In genomic region chr12:52878507-52879393, GRCh38 we compare ENCODE assay signal across 9 cellular contexts. TPM values are rescaled to one million over a fixed set of nuclear protein-coding genes. Genes with fewer than 3 reads are reported as not detected.
DNase-seq lines count a peak whose midpoint lies in the region; ATAC-seq and TF ChIP-seq lines count a peak whose summit lies in the region.
"Had no signal": no experiment of that assay in that cellular context is flagged by ENCODE, and none has a peak within 500 bp of the region (broad histone marks: within the 10 kb centered on the region; RNA-seq: fewer than 3 reads in every experiment).

No MANE protein-coding gene starts in this region.

- peak overlapping the region; percentile 57 for H3K4me2 ChIP-seq in GM23248 (ENCODE audit: unreplicated experiment)

- CTCF ChIA-PET in Panc1 (lab: Charles Lee), result interaction anchor here (0.6 to 3.0 kb wide), 15 partner anchors 8 to 740 kb away, joined by 3 to 19 read pairs (median 5); no protein-coding TSS in a partner anchor

- BruUV-seq in Panc1 (replicated peaks; lab: Mats Ljungman, UMichigan), result no TSS peak

- H3K36me3 ChIP-seq in GM23248 (ENCODE audit: low read depth) (no peaks in the 10 kb centered on the region), Panc1 (ENCODE audit: control insufficient read depth, insufficient read depth, low read length) (no peaks in the 10 kb centered on the region), spleen (no peaks in the 10 kb centered on the region)

- H3K27me3 ChIP-seq in GM23248 (replicated peaks; ENCODE audit: insufficient read depth) (no peaks in the 10 kb centered on the region), Panc1 (ENCODE audit: control insufficient read depth, insufficient read depth, low read length) (no peaks in the 10 kb centered on the region), spleen (replicated peaks in 1 of 7) (peaks cover 0 to 59% (median 0%) of the 10 kb centered on the region in 7 donors)

- peaks cover 11% of the 10 kb centered on the region for H3K4me1 ChIP-seq in GM23248 (ENCODE audit: insufficient read depth)
- peaks cover 18% of the 10 kb centered on the region for H3K4me1 ChIP-seq in Panc1 (ENCODE audit: control insufficient read depth, insufficient read depth, low read length)
- peaks cover 3 to 30% (median 19%) of the 10 kb centered on the region in 6 donors for H3K4me1 ChIP-seq in spleen

- H3K4me3 ChIP-seq in GM23248 (0 out of 2 replicates have a peak overlapping the region, but pooled peaks have one; percentile 39), Panc1 (ENCODE audit: low read depth in 2 of 2, low read length in 2 of 2) (peak overlapping the region; percentile 6 to 66; a peak in 3 of 4 replicates), retinal pigment epithelial cell (ENCODE audit: low read length) (no peak overlapping the region), spleen (peak overlapping the region in 1 of 8 donors; percentile 54)

- no peak overlapping the region for H3K27ac ChIP-seq in GM23248
- H3K27ac ChIP-seq in Panc1 (ENCODE audit: low read length), result peak overlapping the region; percentile 52; the same call in 1 of the 2 replicates
- H3K27ac ChIP-seq in spleen, result peak overlapping the region in 1 of 8 donors; percentile 7

- DNase-seq in GM23248 (no peak), Panc1 (ENCODE audit: low read depth, low spot score) (no peak), retinal pigment epithelial cell (ENCODE audit: low read depth) (peak; percentile 62), spleen (no peak), SIG-M5 treated with dmso at 0.1 percent for 504 hours (lab: John Stamatoyannopoulos, UW; ENCODE audit: unreplicated experiment) (no peak), omental fat pad (ENCODE audit: low spot score) (no peak)
- DNase-seq in stimulated activated CD4-positive, alpha-beta T cell treated with anti-CD3 and anti-CD28 coated beads, Interleukin-12 subunit alpha, Interleukin-12 subunit beta, amount 100 ng/mL, for 4 hours, result no peak

- in situ Hi-C loops in GM23248 (cut with MboI) (loop anchor here (10.0 kb wide), 1 partner anchor 724 kb away; no protein-coding TSS in a partner anchor), Panc1 (cut with HindIII; ENCODE audit: low pct_unique_long_range_greater_than_20kb, low sequenced_read_pairs) (loop anchor here (25.0 kb wide), 1 partner anchor 109 kb away; no protein-coding TSS in a partner anchor)

- H3K9me3 ChIP-seq in GM23248 (ENCODE audit: low read depth), result no peaks in the 10 kb centered on the region
- no peaks in the 10 kb centered on the region for H3K9me3 ChIP-seq in Panc1 (ENCODE audit: control insufficient read depth, insufficient read depth, low read depth, low read length)
- no peaks in the 10 kb centered on the region for H3K9me3 ChIP-seq in spleen
- H3K9me3 ChIP-seq: Caco-2 had no signal

- 63 to 69% methylated on average over 17 of the region's 17 CpGs for WGBS in GM23248 (ENCODE audit: low coverage in 1 of 2, low lambda C conversion rate in 2 of 2, missing lambda C conversion rate in 2 of 2), 2 experiments
- 78 to 87% (median 82%) methylated on average over 15 to 17 of the region's 17 CpGs for WGBS in spleen, 5 donors

- no peak for TF ChIP-seq CTCF in Panc1 (IDR thresholded peaks at IDR 0.05)
- no peak for TF ChIP-seq CTCF in retinal pigment epithelial cell (conservative IDR thresholded peaks at IDR 0.05; ENCODE audit: low read depth, low read length)
- TF ChIP-seq CTCF in spleen (IDR thresholded peaks at IDR 0.05 in 8 of 11, conservative IDR thresholded peaks at IDR 0.05 in 3 of 11), result no peak
- TF ChIP-seq CTCF in omental fat pad (IDR thresholded peaks at IDR 0.05), result no peak

- intact Hi-C loops in Panc1 (cut with micrococcal nuclease; ENCODE audit: unreplicated experiment) (loop anchor here (5.0 kb wide), 1 partner anchor 506 kb away; no protein-coding TSS in a partner anchor), spleen (cut with DNase I; ENCODE audit: low total_unique reads) (loop anchor here (5.0 kb wide), 2 partner anchors 506 to 706 kb away; no protein-coding TSS in a partner anchor)

- no peaks in the 10 kb centered on the region for H4K20me1 ChIP-seq in GM23248 (ENCODE audit: insufficient read depth)

- H3K9ac ChIP-seq in GM23248, result peak overlapping the region; percentile 60

- ATAC-seq in Panc1 (no peak), esophagus mucosa (peak; percentile 12), omental fat pad (ENCODE audit: low FRiP score) (no peak)

- no peaks in the 10 kb centered on the region for H3K9me2 ChIP-seq in GM23248 (ENCODE audit: insufficient read depth)

- POLR2A ChIA-PET in Panc1 (lab: Charles Lee), result no interaction called here

- peak overlapping the region; percentile 67 for H2AFZ ChIP-seq in GM23248

- no peaks in the 10 kb centered on the region for H3K79me2 ChIP-seq in GM23248 (ENCODE audit: insufficient read depth)

- TF ChIP-seq POLR2A in spleen (IDR thresholded peaks at IDR 0.05), result no peak

- H3F3A ChIP-seq in GM23248 (ENCODE audit: insufficient read depth), result peaks cover 10% of the 10 kb centered on the region; the same call in 1 of the 2 replicates

RNA-seq across cellular contexts. Expression of gene KRT8, which starts 26.1 kb away (rescaled TPM):
- total RNA-seq in GM23248 (2014; rRNA removed; shearing (Covaris generic)), result 5.5 and 12.9 TPM in 2 replicates
- polyA plus RNA-seq in GM23248 (2016; fragmentation: Nextera tagmentation; extraction: Ambion mirVana) (17.5 and 19.8 TPM in 2 replicates), spleen (10 to 100 TPM; 16.3 to 21.8 (median 19.3) TPM)
- total RNA-seq in Panc1 (2021; ENCODE audit: unreplicated experiment) (6,125 TPM), esophagus mucosa (40.1 TPM), spleen (10 to 100 TPM in 6 of 7 donors, 1 to 10 TPM in 1; 10.0 to 23.1 (median 18.6) TPM), omental fat pad (1,000 to 10,000 TPM in 1 of 4 donors, 100 to 1,000 TPM in 2, 10 to 100 TPM in 1; 92.8 to 1,088 (median 251) TPM)
- 7,157 TPM for polyA plus RNA-seq in Panc1 (2012; ENCODE audit: insufficient read length)

RNA-seq across cellular contexts. Expression of gene KRT78, which starts 30.0 kb away (rescaled TPM):
- not detected in 2 replicates for total RNA-seq in GM23248 (2014; rRNA removed; shearing (Covaris generic))
- polyA plus RNA-seq in GM23248 (2016; fragmentation: Nextera tagmentation; extraction: Ambion mirVana), result not detected in 2 replicates
- total RNA-seq in Panc1 (2021; ENCODE audit: unreplicated experiment), result not detected
- not detected for polyA plus RNA-seq in Panc1 (2012; ENCODE audit: insufficient read length)
- 291 TPM for total RNA-seq in esophagus mucosa
- not detected for total RNA-seq in spleen
- under 1 TPM in 2 of 3 donors, not detected in 1; 0.24 to 0.83 TPM for polyA plus RNA-seq in spleen
- total RNA-seq in omental fat pad, result 1 to 10 TPM in 1 of 4 donors, not detected in 3; 1.9 TPM
- total RNA-seq: Caco-2 had no signal

RNA-seq across cellular contexts. Expression of gene KRT79, which starts 44.6 kb away (rescaled TPM):
- not detected in 2 replicates for total RNA-seq in GM23248 (2014; rRNA removed; shearing (Covaris generic))
- polyA plus RNA-seq in GM23248 (2016; fragmentation: Nextera tagmentation; extraction: Ambion mirVana) (0.15 TPM in 1 of 2 replicates, not detected in the other), spleen (under 1 TPM in 2 of 3 donors, not detected in 1; 0.15 to 0.19 TPM)
- total RNA-seq in Panc1 (2021; ENCODE audit: unreplicated experiment) (not detected), esophagus mucosa (0.32 TPM), spleen (under 1 TPM in 1 of 7 donors, not detected in 6; 0.37 TPM), omental fat pad (1 to 10 TPM in 2 of 4 donors, under 1 TPM in 1, not detected in 1; 0.46 to 2.8 (median 1.7) TPM)
- polyA plus RNA-seq in Panc1 (2012; ENCODE audit: insufficient read length), result 0.11 TPM
- total RNA-seq: Caco-2 had no signal

Comparison
In these comparisons a context has a peak if more than half of its experiments do, and no peak if none do; other contexts are left out.
1. RNA of gene KRT78, which starts 30.0 kb away (total RNA-seq): 291 TPM in esophagus mucosa (single experiment); 1.9 TPM in omental fat pad, not detected in GM23248, not detected in Panc1 (single experiment) and not detected in spleen; every median in the first group is over 10 times any median in the second.